In genomic region chr17:44214230-44214494, GRCh38 we compare ENCODE assay signal across 1 cellular context.
A peak's percentile ranks its signal among the peaks of the same experiment; 100 is the strongest.
TF ChIP-seq lines count a peak whose summit lies in the region.

No MANE protein-coding gene starts in this region.

TF ChIP-seq in HepG2, 621 proteins besides CTCF, POLR2A, EP300 and RAD21:
- TF ChIP-seq ZNF331 (CRISPR knock-in tag; IDR thresholded peaks at IDR 0.05), result peak; percentile 93
- TF ChIP-seq ELF4 (CRISPR knock-in tag; IDR thresholded peaks at IDR 0.05; ENCODE audit: borderline replicate concordance), result no peak
TF ChIP-seq in HepG2: peak in this region for 1.
